13 cellular contexts compared by ENCODE assay signal in the genomic region with DNA sequence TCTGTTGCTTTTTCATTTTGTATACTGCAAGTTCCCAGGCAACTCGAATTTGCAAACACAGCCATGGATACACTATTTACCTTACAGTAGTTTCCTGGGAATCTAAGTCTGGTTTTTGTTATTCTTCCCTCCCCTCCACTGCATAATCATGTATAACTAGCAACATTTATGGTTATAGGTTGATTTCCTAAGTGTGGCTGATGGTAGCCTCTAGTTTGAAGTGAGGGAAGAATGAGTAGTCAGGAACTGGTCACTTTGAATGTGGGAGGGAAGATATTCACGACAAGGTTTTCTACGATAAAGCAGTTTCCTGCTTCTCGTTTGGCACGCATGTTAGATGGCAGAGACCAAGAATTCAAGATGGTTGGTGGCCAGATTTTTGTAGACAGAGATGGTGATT. TPM values are rescaled to one million over a fixed set of nuclear protein-coding genes. Genes with fewer than 3 reads are reported as not detected.
DNase-seq lines count a peak whose midpoint lies in the region; ATAC-seq and TF ChIP-seq lines count a peak whose summit lies in the region.
"Had no signal": no experiment of that assay in that cellular context is flagged by ENCODE, and none has a peak within 500 bp of the region (broad histone marks: within the 10 kb centered on the region; RNA-seq: fewer than 3 reads in every experiment).

A gene with protein sequence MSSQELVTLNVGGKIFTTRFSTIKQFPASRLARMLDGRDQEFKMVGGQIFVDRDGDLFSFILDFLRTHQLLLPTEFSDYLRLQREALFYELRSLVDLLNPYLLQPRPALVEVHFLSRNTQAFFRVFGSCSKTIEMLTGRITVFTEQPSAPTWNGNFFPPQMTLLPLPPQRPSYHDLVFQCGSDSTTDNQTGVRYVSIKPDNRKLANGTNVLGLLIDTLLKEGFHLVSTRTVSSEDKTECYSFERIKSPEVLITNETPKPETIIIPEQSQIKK (plus strand): TSS at position 182 of the 400 bp plus-strand sequence. CDS start 50 bp downstream, at position 232.

- H4K20me1 ChIP-seq in osteoblast (ENCODE audit: insufficient read depth, low read length): no peaks in the 10 kb centered on the region

- no peaks in the 10 kb centered on the region for H3K27me3 ChIP-seq in osteoblast (ENCODE audit: insufficient read depth, low read length)
- H3K27me3 ChIP-seq: upper lobe of right lung had no signal

- no peak for TF ChIP-seq CTCF in osteoblast (IDR thresholded peaks at IDR 0.05; ENCODE audit: extremely low read depth, low read depth, low read length)

- peaks cover 35 to 57% (median 51%) of the 10 kb centered on the region in 3 donors for H3K4me1 Mint-ChIP-seq in T-cell
- H3K4me1 Mint-ChIP-seq in activated CD8-positive, alpha-beta memory T cell treated with anti-CD3 and anti-CD28 coated beads, Interleukin-2, amount 10 ng/mL, durations not matched to agents 7 days and 5 days: peaks cover 2% of the 10 kb centered on the region

- CTCF ChIA-PET in T-cell (lab: Charles Lee): interaction anchor here in 1 of 2 donors (1.0 to 1.3 kb wide), 2 partner anchors 70 to 87 kb away, joined by 4 to 7 read pairs; no protein-coding TSS in a partner anchor
- CTCF ChIA-PET in activated CD8-positive, alpha-beta memory T cell treated with anti-CD3 and anti-CD28 coated beads, Interleukin-2, amount 10 ng/mL, durations not matched to agents 7 days and 5 days (lab: Charles Lee): interaction anchor here (2.4 to 3.6 kb wide), 2 partner anchors 15 to 17 kb away, joined by 5 to 16 read pairs; a partner anchor contains a TSS

- peak within 1 kb of the TSS; percentile 87 for H3K27ac ChIP-seq in osteoblast (ENCODE audit: low read depth, low read length)
- H3K27ac ChIP-seq: upper lobe of right lung had no signal

- H2AFZ ChIP-seq in osteoblast (ENCODE audit: low read length): no peak within 1 kb of the TSS

- POLR2A ChIA-PET in T-cell (lab: Charles Lee): interaction anchor here (0.6 kb wide), 2 partner anchors 423 to 426 kb away, joined by 3 read pairs; no protein-coding TSS in a partner anchor

- ATAC-seq in T-cell (replicated peaks in 1 of 4) (no peak), GM21528 (IDR thresholded peaks at IDR 0.05; ENCODE audit: low FRiP score, unreplicated experiment) (no peak)
- no peak for ATAC-seq in activated CD8-positive, alpha-beta memory T cell treated with anti-CD3 and anti-CD28 coated beads, Interleukin-2, amount 10 ng/mL, durations not matched to agents 7 days and 5 days

- H3K9me3 Mint-ChIP-seq in T-cell: no peaks in the 10 kb centered on the region
- no peaks in the 10 kb centered on the region for H3K9me3 Mint-ChIP-seq in activated CD8-positive, alpha-beta memory T cell treated with anti-CD3 and anti-CD28 coated beads, Interleukin-2, amount 10 ng/mL, durations not matched to agents 7 days and 5 days (ENCODE audit: low read depth)

- peaks cover 41% of the 10 kb centered on the region for H3K4me1 ChIP-seq in osteoblast (ENCODE audit: insufficient read depth, low read length)

- peaks cover 53% of the 10 kb centered on the region for H3K36me3 Mint-ChIP-seq in T-cell
- H3K36me3 Mint-ChIP-seq in activated CD8-positive, alpha-beta memory T cell treated with anti-CD3 and anti-CD28 coated beads, Interleukin-2, amount 10 ng/mL, durations not matched to agents 7 days and 5 days: peaks cover 76% of the 10 kb centered on the region

- in situ Hi-C loops in Caki2 (cut with HindIII; ENCODE audit: low pct_unique_long_range_greater_than_20kb, low sequenced_read_pairs): no loop called here

- peak; percentile 14 for DNase-seq in Caki2 (ENCODE audit: low read depth)
- DNase-seq in T-cell: no peak
- DNase-seq in fibroblast of peridontal ligament (ENCODE audit: extremely low read depth): peak; percentile 72
- DNase-seq in osteoblast (ENCODE audit: insufficient read length, low spot score, missing footprints): no peak
- no peak for DNase-seq in middle frontal gyrus (ENCODE audit: extremely low spot score, low spot score)
- DNase-seq in activated CD8-positive, alpha-beta memory T cell treated with anti-CD3 and anti-CD28 coated beads, Interleukin-2, amount 10 ng/mL, durations not matched to agents 7 days and 5 days: no peak
- DNase-seq in activated CD4-positive, alpha-beta T cell treated with anti-CD3 and anti-CD28 coated beads for 4 hours: no peak
- DNase-seq: activated CD4-positive, alpha-beta T cell treated with anti-CD3 and anti-CD28 coated beads, Interleukin-2, amount 50 U/mL, for 1 hour; DMS79 treated with DMSO at 0.1 percent for 48 hours; KG1; upper lobe of right lung had no signal

- peaks cover 50% of the 10 kb centered on the region for H3K36me3 ChIP-seq in osteoblast (ENCODE audit: insufficient read depth, low read length)

- peak within 1 kb of the TSS; percentile 60 to 87 for H3K27ac Mint-ChIP-seq in T-cell
- H3K27ac Mint-ChIP-seq in activated CD8-positive, alpha-beta memory T cell treated with anti-CD3 and anti-CD28 coated beads, Interleukin-2, amount 10 ng/mL, durations not matched to agents 7 days and 5 days: no peak within 1 kb of the TSS

- no peaks in the 10 kb centered on the region for H3K27me3 Mint-ChIP-seq in T-cell
- no peaks in the 10 kb centered on the region for H3K27me3 Mint-ChIP-seq in activated CD8-positive, alpha-beta memory T cell treated with anti-CD3 and anti-CD28 coated beads, Interleukin-2, amount 10 ng/mL, durations not matched to agents 7 days and 5 days

- no peaks in the 10 kb centered on the region for H3K9me3 ChIP-seq in osteoblast (ENCODE audit: low read depth, low read length)
- H3K9me3 ChIP-seq: upper lobe of right lung had no signal

- H3K4me3 ChIP-seq in osteoblast (ENCODE audit: insufficient read depth, low read length): peak within 1 kb of the TSS; percentile 22
- H3K4me3 ChIP-seq: upper lobe of right lung had no signal

- peak within 1 kb of the TSS; percentile 37 for H3K4me2 ChIP-seq in osteoblast (ENCODE audit: insufficient read depth, low read length)

- peaks cover 42% of the 10 kb centered on the region for H3K79me2 ChIP-seq in osteoblast (ENCODE audit: insufficient read depth, low read length)

- no peak within 1 kb of the TSS for H3K4me3 Mint-ChIP-seq in T-cell
- no peak within 1 kb of the TSS for H3K4me3 Mint-ChIP-seq in activated CD8-positive, alpha-beta memory T cell treated with anti-CD3 and anti-CD28 coated beads, Interleukin-2, amount 10 ng/mL, durations not matched to agents 7 days and 5 days

RNA-seq across cellular contexts. Expression of the gene that starts here (rescaled TPM):
- total RNA-seq in Caki2 (2014; rRNA removed; shearing (Covaris generic); ENCODE audit: low replicate concordance): 1.2 TPM in 1 of 2 replicates, not detected in the other
- total RNA-seq in T-cell (1 to 10 TPM in 2 of 5 donors, under 1 TPM in 3; 0.47 to 1.5 (median 0.75) TPM), osteoblast (4.0 and 5.0 TPM in 2 replicates)
- under 1 TPM in 1 of 2 experiments, not detected in 1; 0.21 TPM for total RNA-seq in activated CD8-positive, alpha-beta memory T cell treated with anti-CD3 and anti-CD28 coated beads, Interleukin-2, amount 10 ng/mL, durations not matched to agents 7 days and 5 days
- total RNA-seq: kidney epithelial cell had no signal

Comparison
In these comparisons a context has a peak if more than half of its experiments do, and no peak if none do; other contexts are left out.
1. DNase-seq: peak in Caki2 (single experiment) and fibroblast of peridontal ligament (single experiment); none in T-cell (0 of 34), osteoblast (single experiment), middle frontal gyrus (single experiment), activated CD8-positive, alpha-beta memory T cell treated with anti-CD3 and anti-CD28 coated beads, Interleukin-2, amount 10 ng/mL, durations not matched to agents 7 days and 5 days (single experiment) and activated CD4-positive, alpha-beta T cell treated with anti-CD3 and anti-CD28 coated beads for 4 hours (0 of 2).